Comparison of ENCODE assay signal across 21 cellular contexts in genomic region chr1:87134061-87134460, GRCh38.
A peak's percentile ranks its signal among the peaks of the same experiment; 100 is the strongest.
DNase-seq lines count a peak whose midpoint lies in the region; ATAC-seq and TF ChIP-seq lines count a peak whose summit lies in the region.
"Had no signal": no experiment of that assay in that cellular context is flagged by ENCODE, and none has a peak within 500 bp of the region (broad histone marks: within the 10 kb centered on the region; RNA-seq: fewer than 3 reads in every experiment).

No MANE protein-coding gene starts in this region.

- TF ChIP-seq CTCF in gastrocnemius medialis (IDR thresholded peaks at IDR 0.05 in 4 of 5, conservative IDR thresholded peaks at IDR 0.05 in 1 of 5) = no peak

- TF ChIP-seq POLR2A in gastrocnemius medialis (IDR thresholded peaks at IDR 0.05) = no peak

- H3K27me3 Mint-ChIP-seq in stimulated activated naive B cell treated with anti-CD40 and anti-IgM and Interleukin-4, amounts not matched to agents 10 μg/mL and 1 μg/mL and 100 μg/mL, for 72 hours = peaks cover 34 to 52% of the 10 kb centered on the region in 2 donors

- H3K36me3 ChIP-seq in gastrocnemius medialis = no peaks in the 10 kb centered on the region
- H3K36me3 ChIP-seq: neural progenitor cell, suprapubic skin had no signal

- no peaks in the 10 kb centered on the region for H3K4me1 ChIP-seq in gastrocnemius medialis
- H3K4me1 ChIP-seq: neural progenitor cell had no signal

- H3K27me3 ChIP-seq in layer of hippocampus (ENCODE audit: control insufficient read depth, insufficient read depth, low read length) (no peaks in the 10 kb centered on the region), gastrocnemius medialis (no peaks in the 10 kb centered on the region)
- H3K27me3 ChIP-seq: body of pancreas, suprapubic skin had no signal

- in situ Hi-C loops in gastrocnemius medialis (cut with MboI; ENCODE audit: low sequenced_read_pairs in 4 of 4) = loop anchor here in 2 of 4 donors (25.0 kb wide), 3 partner anchors 153 to 828 kb away; no protein-coding TSS in a partner anchor

- H3K9me3 Mint-ChIP-seq in stimulated activated naive B cell treated with anti-CD40 and anti-IgM and Interleukin-4, amounts not matched to agents 10 μg/mL and 1 μg/mL and 100 μg/mL, for 72 hours = no peaks in the 10 kb centered on the region
- H3K9me3 Mint-ChIP-seq: neural progenitor cell had no signal

- no peaks in the 10 kb centered on the region for H3K9me3 ChIP-seq in gastrocnemius medialis
- H3K9me3 ChIP-seq: body of pancreas, suprapubic skin had no signal

- no peak overlapping the region for H3K4me3 ChIP-seq in gastrocnemius medialis
- H3K4me3 ChIP-seq: body of pancreas, K562, neural progenitor cell, suprapubic skin had no signal

- no peaks in the 10 kb centered on the region for H3K36me3 Mint-ChIP-seq in stimulated activated naive B cell treated with anti-CD40 and anti-IgM and Interleukin-4, amounts not matched to agents 10 μg/mL and 1 μg/mL and 100 μg/mL, for 72 hours
- H3K36me3 Mint-ChIP-seq: neural progenitor cell had no signal

- peaks cover 6 to 15% of the 10 kb centered on the region in 2 donors for H3K4me1 Mint-ChIP-seq in stimulated activated naive B cell treated with anti-CD40 and anti-IgM and Interleukin-4, amounts not matched to agents 10 μg/mL and 1 μg/mL and 100 μg/mL, for 72 hours

- DNase-seq in GM03348 (ENCODE audit: low spot score) = peak; percentile 27
- DNase-seq in astrocyte of the hippocampus (ENCODE audit: low read depth, low spot score) = peak; percentile 45
- no peak for DNase-seq in gastrocnemius medialis
- DNase-seq in NCI-H146 (lab: John Stamatoyannopoulos, UW) = no peak
- DNase-seq in kidney tubule cell (ENCODE audit: low spot score) = no peak
- DNase-seq in stimulated activated naive B cell treated with anti-CD40 and anti-IgM and Interleukin-4, amounts not matched to agents 10 μg/mL and 1 μg/mL and 100 μg/mL, for 72 hours = no peak
- no peak for DNase-seq in HT-29 (ENCODE audit: low spot score)
- DNase-seq: activated CD4-positive, alpha-beta T cell treated with anti-CD3 and anti-CD28 coated beads, Interleukin-2, amount 50 U/mL, for 48 hours; activated naive CD4-positive, alpha-beta T cell treated with Interleukin-2 at 50 U/mL for 16 hours; activated T-cell treated with anti-CD3 and anti-CD28 coated beads for 4 hours; HCEC 1CT; mammary epithelial cell; NCI-H2029; NCI-H510A; stimulated activated CD4-positive, alpha-beta T cell treated with anti-CD3 and anti-CD28 coated beads, Interleukin-2, amount 100 ng/mL, for 48 hours had no signal

- H3K27ac ChIP-seq in layer of hippocampus (ENCODE audit: low read depth, low read length) (peak overlapping the region; percentile 8), gastrocnemius medialis (peak overlapping the region in 3 of 4 donors; percentile 20 to 34 (median 22))
- H3K27ac ChIP-seq: body of pancreas, neural progenitor cell, suprapubic skin, VCaP had no signal

- peak in 1 of 2 donors; percentile 20 for ATAC-seq in gastrocnemius medialis
- no peak for ATAC-seq in stimulated activated naive B cell treated with anti-CD40 and anti-IgM and Interleukin-4, amounts not matched to agents 10 μg/mL and 1 μg/mL and 100 μg/mL, for 72 hours (replicated peaks)
- ATAC-seq: body of pancreas, K562 had no signal

- intact Hi-C loops in gastrocnemius medialis (cut with DNase I; ENCODE audit: low total_unique reads) = loop anchor here (5.0 kb wide), 1 partner anchor 818 kb away; no protein-coding TSS in a partner anchor

- no peak overlapping the region for H3K4me3 Mint-ChIP-seq in stimulated activated naive B cell treated with anti-CD40 and anti-IgM and Interleukin-4, amounts not matched to agents 10 μg/mL and 1 μg/mL and 100 μg/mL, for 72 hours
- H3K4me3 Mint-ChIP-seq: neural progenitor cell had no signal

- no peak overlapping the region for H3K27ac Mint-ChIP-seq in stimulated activated naive B cell treated with anti-CD40 and anti-IgM and Interleukin-4, amounts not matched to agents 10 μg/mL and 1 μg/mL and 100 μg/mL, for 72 hours
- H3K27ac Mint-ChIP-seq: neural progenitor cell had no signal

Comparison
In these comparisons a context has a peak if more than half of its experiments do, and no peak if none do; other contexts are left out.
1. DNase-seq: peak in GM03348 (single experiment) and astrocyte of the hippocampus (single experiment); none in gastrocnemius medialis (0 of 2), NCI-H146 (single experiment), kidney tubule cell (single experiment), stimulated activated naive B cell treated with anti-CD40 and anti-IgM and Interleukin-4, amounts not matched to agents 10 μg/mL and 1 μg/mL and 100 μg/mL, for 72 hours (single experiment) and HT-29 (single experiment).